30 cellular contexts compared by ENCODE assay signal in the genomic region with DNA sequence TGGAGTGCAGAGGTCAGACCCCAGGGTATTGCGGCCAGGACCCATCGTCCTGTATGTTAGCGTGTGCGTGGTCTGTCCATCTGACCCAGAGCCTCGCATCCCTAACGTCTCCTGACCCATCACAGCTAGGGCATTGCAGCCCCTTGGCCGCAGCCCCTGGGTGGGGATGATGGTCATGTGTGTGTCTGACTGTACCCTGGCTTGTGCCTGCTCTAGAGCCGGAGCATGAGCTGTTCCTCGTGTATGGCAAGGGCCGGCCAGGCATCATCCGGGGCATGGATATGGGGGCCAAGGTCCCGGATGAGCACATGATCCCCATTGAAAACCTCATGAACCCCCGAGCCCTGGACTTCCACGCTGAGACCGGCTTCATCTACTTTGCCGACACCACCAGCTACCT. TPM values are rescaled to one million over a fixed set of nuclear protein-coding genes. Genes with fewer than 3 reads are reported as not detected.
A peak's percentile ranks its signal among the peaks of the same experiment; 100 is the strongest.
DNase-seq lines count a peak whose midpoint lies in the region; ATAC-seq and TF ChIP-seq lines count a peak whose summit lies in the region.
"Had no signal": no experiment of that assay in that cellular context is flagged by ENCODE, and none has a peak within 500 bp of the region (broad histone marks: within the 10 kb centered on the region; RNA-seq: fewer than 3 reads in every experiment).

No MANE protein-coding gene starts in this region.

- H3K36me3 ChIP-seq in adipocyte (ENCODE audit: control insufficient read depth, insufficient read depth, low read length, severe bottlenecking) (peaks cover 98% of the 10 kb centered on the region), tibial artery (peaks cover 76 to 97% (median 92%) of the 10 kb centered on the region in 3 donors), MG63 (peaks cover 100% of the 10 kb centered on the region)
- H3K36me3 ChIP-seq: neural progenitor cell had no signal

- H3K27ac Mint-ChIP-seq in nephron: peak overlapping the region; percentile 33 to 76 (median 74)
- H3K27ac Mint-ChIP-seq: activated CD8-positive, alpha-beta T cell treated with anti-CD3 and anti-CD28 coated beads for 36 hours; activated T-helper 2 cell treated with anti-CD3 and anti-CD28 coated beads, Interferon-gamma antibody, Interleukin-2, Interleukin-4, amounts not matched to agents 10 μg/mL and 5 μg/mL and 100 μg/mL, durations not matched to agents 14 hours and 24 hours and 36 hours; neural progenitor cell had no signal

- H3K9me3 ChIP-seq in adipocyte (ENCODE audit: control insufficient read depth, low read length): no peaks in the 10 kb centered on the region
- no peaks in the 10 kb centered on the region for H3K9me3 ChIP-seq in tibial artery
- H3K9me3 ChIP-seq in MG63: no peaks in the 10 kb centered on the region
- H3K9me3 ChIP-seq: heart right ventricle, Peyer's patch, thyroid gland had no signal

- H3K27ac ChIP-seq in dorsolateral prefrontal cortex (peak overlapping the region in 36 of 59 donors; percentile 1 to 75 (median 46)), tibial artery (peak overlapping the region; percentile 42 to 48)
- H3K27ac ChIP-seq: cardiac muscle cell, HL-60, KMS-11, neural progenitor cell had no signal

- H3K9me3 Mint-ChIP-seq in nephron: no peaks in the 10 kb centered on the region
- no peaks in the 10 kb centered on the region for H3K9me3 Mint-ChIP-seq in activated T-cell treated with anti-CD3 and anti-CD28 coated beads, Interleukin-2, amount 50 U/mL, for 4 hours
- H3K9me3 Mint-ChIP-seq: activated CD8-positive, alpha-beta T cell treated with anti-CD3 and anti-CD28 coated beads for 36 hours; activated T-helper 2 cell treated with anti-CD3 and anti-CD28 coated beads, Interferon-gamma antibody, Interleukin-2, Interleukin-4, amounts not matched to agents 10 μg/mL and 5 μg/mL and 100 μg/mL, durations not matched to agents 14 hours and 24 hours and 36 hours; neural progenitor cell had no signal

- H3K36me3 Mint-ChIP-seq in nephron (ENCODE audit: low read depth): peaks cover 76% of the 10 kb centered on the region
- H3K36me3 Mint-ChIP-seq in activated T-cell treated with anti-CD3 and anti-CD28 coated beads, Interleukin-2, amount 50 U/mL, for 4 hours (ENCODE audit: insufficient read depth): no peaks in the 10 kb centered on the region

- H3K4me1 Mint-ChIP-seq in nephron: peaks cover 21% of the 10 kb centered on the region
- H3K4me1 Mint-ChIP-seq in activated T-cell treated with anti-CD3 and anti-CD28 coated beads, Interleukin-2, amount 50 U/mL, for 4 hours (ENCODE audit: low read depth): peaks cover 8% of the 10 kb centered on the region

- H3K27me3 Mint-ChIP-seq in nephron (ENCODE audit: low read depth): no peaks in the 10 kb centered on the region
- H3K27me3 Mint-ChIP-seq in activated T-cell treated with anti-CD3 and anti-CD28 coated beads, Interleukin-2, amount 50 U/mL, for 4 hours (ENCODE audit: low read depth): no peaks in the 10 kb centered on the region
- H3K27me3 Mint-ChIP-seq: activated CD8-positive, alpha-beta T cell treated with anti-CD3 and anti-CD28 coated beads for 36 hours had no signal

- no peaks in the 10 kb centered on the region for H3K27me3 ChIP-seq in adipocyte (replicated peaks; ENCODE audit: control insufficient read depth, insufficient read depth, low read length)
- no peaks in the 10 kb centered on the region for H3K27me3 ChIP-seq in dorsolateral prefrontal cortex
- H3K27me3 ChIP-seq in tibial artery: no peaks in the 10 kb centered on the region
- no peaks in the 10 kb centered on the region for H3K27me3 ChIP-seq in MG63
- H3K27me3 ChIP-seq: cardiac muscle cell, heart right ventricle, neural progenitor cell, Peyer's patch, thyroid gland had no signal

- TF ChIP-seq CTCF in dorsolateral prefrontal cortex (IDR thresholded peaks at IDR 0.05 in 54 of 56, conservative IDR thresholded peaks at IDR 0.05 in 2 of 56; ENCODE audit: low read depth in 1 of 56, partially characterized antibody in 56 of 56): no peak
- no peak for TF ChIP-seq CTCF in nephron (IDR thresholded peaks at IDR 0.05; ENCODE audit: unreplicated experiment in 3 of 3)
- TF ChIP-seq CTCF in tibial artery (IDR thresholded peaks at IDR 0.05): no peak

- no peak overlapping the region for H3K4me3 ChIP-seq in adipocyte (ENCODE audit: low read length)
- H3K4me3 ChIP-seq in dorsolateral prefrontal cortex: no peak overlapping the region
- H3K4me3 ChIP-seq in tibial artery: no peak overlapping the region
- no peak overlapping the region for H3K4me3 ChIP-seq in MG63
- H3K4me3 ChIP-seq: cardiac muscle cell, heart right ventricle, neural progenitor cell, Peyer's patch, thyroid gland had no signal

- H3K4me3 Mint-ChIP-seq in nephron: no peak overlapping the region
- no peak overlapping the region for H3K4me3 Mint-ChIP-seq in activated T-cell treated with anti-CD3 and anti-CD28 coated beads, Interleukin-2, amount 50 U/mL, for 4 hours
- H3K4me3 Mint-ChIP-seq: activated CD8-positive, alpha-beta T cell treated with anti-CD3 and anti-CD28 coated beads for 36 hours had no signal

- intact Hi-C loops in dorsolateral prefrontal cortex (cut with DNase I) (no loop called here), tibial artery (cut with DNase I; ENCODE audit: low total_unique reads) (no loop called here)

- DNase-seq in adipocyte (ENCODE audit: low read depth) (no peak), dorsolateral prefrontal cortex (no peak), tibial artery (no peak), NCI-H1417 (lab: John Stamatoyannopoulos, UW) (no peak), MG63 (no peak)
- DNase-seq in activated T-cell treated with anti-CD3 and anti-CD28 coated beads, Interleukin-2, amount 50 U/mL, for 4 hours: no peak
- DNase-seq: activated CD4-positive, alpha-beta T cell treated with anti-CD3 and anti-CD28 coated beads for 1 hour; activated naive CD4-positive, alpha-beta T cell treated with anti-CD3 and anti-CD28 coated beads, Interleukin-2, amount 50 U/mL, for 16 hours; amniotic stem cell; dermis blood vessel endothelial cell; DMS53; H7; heart right ventricle; mammary epithelial cell; NCI-H1436; NCI-H345; Peyer's patch; SIG-M5; stimulated activated CD4-positive, alpha-beta T cell treated with anti-CD3 and anti-CD28 coated beads, Interleukin-1b, Interleukin-23, amount 100 ng/mL, for 48 hours; stimulated activated naive CD8-positive, alpha-beta T cell treated with anti-CD3 and anti-CD28 coated beads, Interleukin-15, Interleukin-2, amounts not matched to agents 100 U/mL and 50 U/mL, for 24 hours; thyroid gland had no signal

- H3K4me1 ChIP-seq in adipocyte (ENCODE audit: control insufficient read depth, insufficient read depth, low read length) (peaks cover 67% of the 10 kb centered on the region), tibial artery (peaks cover 0 to 39% (median 17%) of the 10 kb centered on the region in 4 donors)
- H3K4me1 ChIP-seq: neural progenitor cell had no signal

- no peak for ATAC-seq in activated T-cell treated with anti-CD3 and anti-CD28 coated beads, Interleukin-2, amount 50 U/mL, for 4 hours
- ATAC-seq: esophagus mucosa; stimulated activated naive CD8-positive, alpha-beta T cell treated with anti-CD3 and anti-CD28 coated beads, Interleukin-15, Interleukin-2, amounts not matched to agents 100 U/mL and 50 U/mL, for 24 hours had no signal

- H3K9ac ChIP-seq in adipocyte (ENCODE audit: low read length): peak overlapping the region; percentile 91
- H3K9ac ChIP-seq: KMS-11, neural progenitor cell had no signal

RNA-seq across cellular contexts. Expression of gene LRP1-AS, which starts 10.8 kb away (rescaled TPM):
- total RNA-seq in dorsolateral prefrontal cortex: under 1 TPM in 2 of 120 experiments, not detected in 118; 0.76 to 0.81 TPM
- not detected for total RNA-seq in activated T-cell treated with anti-CD3 and anti-CD28 coated beads, Interleukin-2, amount 50 U/mL, for 4 hours
- total RNA-seq in MG63 (2014; rRNA removed; shearing (Covaris generic); ENCODE audit: low replicate concordance): not detected in 2 replicates
- total RNA-seq: activated CD8-positive, alpha-beta T cell treated with anti-CD3 and anti-CD28 coated beads for 36 hours; activated T-helper 2 cell treated with anti-CD3 and anti-CD28 coated beads, Interferon-gamma antibody, Interleukin-2, Interleukin-4, amounts not matched to agents 10 μg/mL and 5 μg/mL and 100 μg/mL, durations not matched to agents 14 hours and 24 hours and 36 hours; cardiac muscle cell; dermis blood vessel endothelial cell; esophagus mucosa; H7; heart right ventricle; kidney epithelial cell; mammary epithelial cell; Peyer's patch; thyroid gland had no signal

RNA-seq across cellular contexts. Expression of gene LRP1, which starts 29.9 kb away (rescaled TPM):
- total RNA-seq in dorsolateral prefrontal cortex: 100 to 1,000 TPM; 152 to 428 (median 234) TPM
- total RNA-seq in activated T-cell treated with anti-CD3 and anti-CD28 coated beads, Interleukin-2, amount 50 U/mL, for 4 hours: 1 to 10 TPM in 2 of 3 donors, under 1 TPM in 1; 0.98 to 1.1 (median 1.0) TPM
- total RNA-seq in MG63 (2014; rRNA removed; shearing (Covaris generic); ENCODE audit: low replicate concordance): 29.1 and 39.0 TPM in 2 replicates

RNA-seq across cellular contexts. Expression of gene STAT6, which starts 47.0 kb away (rescaled TPM):
- total RNA-seq in dorsolateral prefrontal cortex: 10 to 100 TPM; 30.1 to 85.6 (median 49.8) TPM
- 100 to 1,000 TPM; 312 to 340 (median 339) TPM for total RNA-seq in activated T-cell treated with anti-CD3 and anti-CD28 coated beads, Interleukin-2, amount 50 U/mL, for 4 hours
- 53.6 and 59.7 TPM in 2 replicates for total RNA-seq in MG63 (2014; rRNA removed; shearing (Covaris generic); ENCODE audit: low replicate concordance)

RNA-seq across cellular contexts. Expression of gene NXPH4, which starts 58.4 kb away (rescaled TPM):
- total RNA-seq in dorsolateral prefrontal cortex: 10 to 100 TPM in 3 of 120 experiments, 1 to 10 TPM in 113, under 1 TPM in 4; 0.56 to 14.0 (median 4.6) TPM
- total RNA-seq in activated T-cell treated with anti-CD3 and anti-CD28 coated beads, Interleukin-2, amount 50 U/mL, for 4 hours: under 1 TPM in 2 of 3 donors, not detected in 1; 0.20 to 0.24 TPM
- 1.2 TPM in 1 of 2 replicates, not detected in the other for total RNA-seq in MG63 (2014; rRNA removed; shearing (Covaris generic); ENCODE audit: low replicate concordance)
- total RNA-seq: Peyer's patch had no signal

Comparison
In these comparisons a context has a peak if more than half of its experiments do, and no peak if none do; other contexts are left out.
1. RNA of gene LRP1, which starts 29.9 kb away (total RNA-seq): 152 to 428 TPM in dorsolateral prefrontal cortex and 29.1 to 39.0 TPM in MG63; 0.98 to 1.1 TPM in activated T-cell treated with anti-CD3 and anti-CD28 coated beads, Interleukin-2, amount 50 U/mL, for 4 hours; every median in the first group is over 10 times any median in the second.